Comparison of ENCODE assay signal across 1 cellular context in genomic region chr9:115469826-115470225, GRCh38.
TF ChIP-seq lines count a peak whose summit lies in the region.

No MANE protein-coding gene starts in this region.

TF ChIP-seq in GM23338, 12 proteins besides CTCF, POLR2A, EP300 and RAD21 (continued from another document):
- no peak for TF ChIP-seq ZNF462 (CRISPR knock-in tag; IDR thresholded peaks at IDR 0.05)
- TF ChIP-seq POLR2AphosphoS5 (IDR thresholded peaks at IDR 0.05; ENCODE audit: low read depth) = no peak
- TF ChIP-seq NANOG (IDR thresholded peaks at IDR 0.05; ENCODE audit: borderline replicate concordance) = no peak
- TF ChIP-seq ETS1 (IDR thresholded peaks at IDR 0.05) = no peak
- TF ChIP-seq EZH2 (IDR thresholded peaks at IDR 0.05; ENCODE audit: low read depth, unreplicated experiment) = no peak
- no peak for TF ChIP-seq ZNF114 (CRISPR knock-in tag; IDR thresholded peaks at IDR 0.05)
- TF ChIP-seq CREB1 (CRISPR knock-in tag; IDR thresholded peaks at IDR 0.05; ENCODE audit: low read depth) = no peak
- no peak for TF ChIP-seq ZNF331 (CRISPR knock-in tag; IDR thresholded peaks at IDR 0.05; ENCODE audit: low read depth)
